In the genomic region with DNA sequence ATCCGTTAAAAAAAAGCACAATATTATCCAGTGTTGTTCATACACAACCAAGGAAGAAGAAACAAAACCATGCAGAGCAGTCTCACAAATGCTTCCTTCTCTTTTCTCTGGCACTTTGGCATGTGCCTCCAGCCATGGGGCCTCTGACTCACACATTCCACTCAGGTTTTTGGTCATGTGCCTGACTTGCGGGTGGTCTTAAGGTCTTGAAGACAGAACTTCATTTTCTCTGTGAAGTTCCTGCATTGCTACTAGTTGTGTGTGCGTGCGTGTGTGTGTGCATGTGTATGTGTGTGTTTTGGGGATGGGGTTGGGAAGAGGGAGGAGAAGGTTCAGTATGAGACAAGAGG, we compare ENCODE assay signal across 10 cellular contexts.
DNase-seq lines count a peak whose midpoint lies in the region; ATAC-seq and TF ChIP-seq lines count a peak whose summit lies in the region.
"Had no signal": no experiment of that assay in that cellular context is flagged by ENCODE, and none has a peak within 500 bp of the region (broad histone marks: within the 10 kb centered on the region; RNA-seq: fewer than 3 reads in every experiment).

No MANE protein-coding gene starts in this region.

- no peak for TF ChIP-seq CTCF in foreskin keratinocyte (conservative IDR thresholded peaks at IDR 0.05)

- H3K27ac ChIP-seq in foreskin keratinocyte, result no peak overlapping the region

- no peaks in the 10 kb centered on the region for H3K27me3 ChIP-seq in foreskin keratinocyte

- DNase-seq in GM04503 (ENCODE audit: low read depth), result peak; percentile 45
- DNase-seq in foreskin keratinocyte, result peak; percentile 4 to 18
- peak; percentile 3 for DNase-seq in pons (ENCODE audit: low spot score)
- DNase-seq in NCI-H2029 (lab: John Stamatoyannopoulos, UW), result no peak
- no peak for DNase-seq in NCI-H82 (lab: John Stamatoyannopoulos, UW)
- DNase-seq in HuH-7 (ENCODE audit: low spot score), result no peak
- DNase-seq: GOT3; naive thymus-derived CD8-positive, alpha-beta T cell had no signal

- H3K4me1 ChIP-seq in foreskin keratinocyte, result no peaks in the 10 kb centered on the region

- ATAC-seq in SK-N-SH treated with all-trans-retinoic acid at 6 μM for 48 hours (peak; percentile 58; the same call in 2 of the 3 replicates), foreskin keratinocyte (no peak), HG03432 (IDR thresholded peaks at IDR 0.05; ENCODE audit: unreplicated experiment) (no peak)
- ATAC-seq: naive thymus-derived CD8-positive, alpha-beta T cell had no signal

TF ChIP-seq in SK-N-SH treated with all-trans-retinoic acid at 6 μM for 48 hours, 23 proteins besides CTCF, POLR2A, EP300 and RAD21:
- TF ChIP-seq TOX (CRISPR knock-in tag; IDR thresholded peaks at IDR 0.05; ENCODE audit: borderline replicate concordance) (no peak), ARNTL (CRISPR knock-in tag; IDR thresholded peaks at IDR 0.05; ENCODE audit: borderline replicate concordance, low read depth) (no peak), ZNF8 (CRISPR knock-in tag; IDR thresholded peaks at IDR 0.05) (no peak), GLIS3 (CRISPR knock-in tag; IDR thresholded peaks at IDR 0.05) (no peak), ZC3H10 (CRISPR knock-in tag; IDR thresholded peaks at IDR 0.05) (no peak), BACH2 (CRISPR knock-in tag; IDR thresholded peaks at IDR 0.05; ENCODE audit: borderline replicate concordance) (no peak), TCF4 (CRISPR knock-in tag; IDR thresholded peaks at IDR 0.05; ENCODE audit: borderline replicate concordance) (no peak), PATZ1 (CRISPR knock-in tag; IDR thresholded peaks at IDR 0.05; ENCODE audit: borderline replicate concordance) (no peak), TSHZ2 (CRISPR knock-in tag; IDR thresholded peaks at IDR 0.05) (no peak), SNAI2 (CRISPR knock-in tag; IDR thresholded peaks at IDR 0.05) (no peak), PPARA (CRISPR knock-in tag; IDR thresholded peaks at IDR 0.05; ENCODE audit: borderline replicate concordance) (no peak), ZNF565 (CRISPR knock-in tag; conservative IDR thresholded peaks at IDR 0.05; ENCODE audit: low read depth) (no peak), ZFP30 (CRISPR knock-in tag; IDR thresholded peaks at IDR 0.05) (no peak), CREB5 (CRISPR knock-in tag; IDR thresholded peaks at IDR 0.05; ENCODE audit: low read depth) (no peak), ZFP3 (CRISPR knock-in tag; IDR thresholded peaks at IDR 0.05) (no peak), CSDC2 (CRISPR knock-in tag; IDR thresholded peaks at IDR 0.05) (no peak), ZNF70 (CRISPR knock-in tag; IDR thresholded peaks at IDR 0.05) (no peak), POU6F1 (CRISPR knock-in tag; IDR thresholded peaks at IDR 0.05; ENCODE audit: borderline replicate concordance, low read depth) (no peak), RARB (CRISPR knock-in tag; IDR thresholded peaks at IDR 0.05) (no peak)
- TF ChIP-seq, protein P1, sequence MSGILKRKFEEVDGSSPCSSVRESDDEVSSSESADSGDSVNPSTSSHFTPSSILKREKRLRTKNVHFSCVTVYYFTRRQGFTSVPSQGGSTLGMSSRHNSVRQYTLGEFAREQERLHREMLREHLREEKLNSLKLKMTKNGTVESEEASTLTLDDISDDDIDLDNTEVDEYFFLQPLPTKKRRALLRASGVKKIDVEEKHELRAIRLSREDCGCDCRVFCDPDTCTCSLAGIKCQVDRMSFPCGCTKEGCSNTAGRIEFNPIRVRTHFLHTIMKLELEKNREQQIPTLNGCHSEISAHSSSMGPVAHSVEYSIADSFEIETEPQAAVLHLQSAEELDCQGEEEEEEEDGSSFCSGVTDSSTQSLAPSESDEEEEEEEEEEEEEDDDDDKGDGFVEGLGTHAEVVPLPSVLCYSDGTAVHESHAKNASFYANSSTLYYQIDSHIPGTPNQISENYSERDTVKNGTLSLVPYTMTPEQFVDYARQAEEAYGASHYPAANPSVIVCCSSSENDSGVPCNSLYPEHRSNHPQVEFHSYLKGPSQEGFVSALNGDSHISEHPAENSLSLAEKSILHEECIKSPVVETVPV (CRISPR knock-in tag; IDR thresholded peaks at IDR 0.05), result no peak
TF ChIP-seq in SK-N-SH treated with all-trans-retinoic acid at 6 μM for 48 hours: peak in this region for 0.

Comparison
In these comparisons a context has a peak if more than half of its experiments do, and no peak if none do; other contexts are left out.
1. DNase-seq: peak in GM04503 (single experiment), foreskin keratinocyte (2 of 2) and pons (single experiment); none in NCI-H2029 (single experiment), NCI-H82 (single experiment) and HuH-7 (single experiment).